Comparison of ENCODE assay signal across 8 cellular contexts in genomic region chr15:78938608-78939488, GRCh38. TPM values are rescaled to one million over a fixed set of nuclear protein-coding genes. Genes with fewer than 3 reads are reported as not detected.
DNase-seq lines count a peak whose midpoint lies in the region; ATAC-seq, FAIRE-seq and TF ChIP-seq lines count a peak whose summit lies in the region.

No MANE protein-coding gene starts in this region.

- no peak for TF ChIP-seq POLR2A in GM12891 (IDR thresholded peaks at IDR 0.05; ENCODE audit: low read depth, low read length)

- peak; percentile 50 for FAIRE-seq in GM12891 (lab: Jason Lieb, UNC)

- peak; percentile 65 for ATAC-seq in GM19467 (IDR thresholded peaks at IDR 0.05; ENCODE audit: unreplicated experiment)
- peak; percentile 45 for ATAC-seq in HG03520 (IDR thresholded peaks at IDR 0.05; ENCODE audit: unreplicated experiment)
- ATAC-seq in esophagus mucosa, result peak; percentile 38
- ATAC-seq in left lobe of liver, result no peak

- no peak for DNase-seq in GM12891 (ENCODE audit: insufficient read length, low spot score)
- DNase-seq in T-helper 9 cell, result no peak
- DNase-seq in H4 (ENCODE audit: low spot score), result no peak
- no peak for DNase-seq in 8988T
- DNase-seq in left lobe of liver (ENCODE audit: low spot score), result no peak

TF ChIP-seq in GM12891, 5 proteins besides CTCF, POLR2A, EP300 and RAD21:
- TF ChIP-seq SPI1 (IDR thresholded peaks at IDR 0.05; ENCODE audit: low read depth, low read length) (peak; percentile 73), TAF1 (IDR thresholded peaks at IDR 0.05; ENCODE audit: low read depth, low read length) (no peak), POU2F2 (IDR thresholded peaks at IDR 0.05; ENCODE audit: low read depth, low read length) (no peak), PAX5 (IDR thresholded peaks at IDR 0.05; ENCODE audit: insufficient read depth, low read length, severe bottlenecking) (no peak)

RNA-seq across cellular contexts. Expression of gene CTSH, which starts 6.0 kb away (rescaled TPM):
- 464 TPM for polyA plus RNA-seq in GM12891 (2012; ENCODE audit: low read depth, missing spikeins)
- 56.4 TPM for total RNA-seq in esophagus mucosa
- total RNA-seq in H4 (2014; rRNA removed; shearing (Covaris generic)), result 39.9 and 40.5 TPM in 2 replicates
- 38.5 TPM for total RNA-seq in left lobe of liver
